1 cellular context compared by ENCODE assay signal in genomic region chr20:58219342-58219700, GRCh38.
TF ChIP-seq lines count a peak whose summit lies in the region.

No MANE protein-coding gene starts in this region.

TF ChIP-seq in GM23338, 12 proteins besides CTCF, POLR2A, EP300 and RAD21 (continued from another document):
- TF ChIP-seq ZNF462 (CRISPR knock-in tag; IDR thresholded peaks at IDR 0.05), result no peak
- TF ChIP-seq, protein P1, sequence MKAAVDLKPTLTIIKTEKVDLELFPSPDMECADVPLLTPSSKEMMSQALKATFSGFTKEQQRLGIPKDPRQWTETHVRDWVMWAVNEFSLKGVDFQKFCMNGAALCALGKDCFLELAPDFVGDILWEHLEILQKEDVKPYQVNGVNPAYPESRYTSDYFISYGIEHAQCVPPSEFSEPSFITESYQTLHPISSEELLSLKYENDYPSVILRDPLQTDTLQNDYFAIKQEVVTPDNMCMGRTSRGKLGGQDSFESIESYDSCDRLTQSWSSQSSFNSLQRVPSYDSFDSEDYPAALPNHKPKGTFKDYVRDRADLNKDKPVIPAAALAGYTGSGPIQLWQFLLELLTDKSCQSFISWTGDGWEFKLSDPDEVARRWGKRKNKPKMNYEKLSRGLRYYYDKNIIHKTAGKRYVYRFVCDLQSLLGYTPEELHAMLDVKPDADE (IDR thresholded peaks at IDR 0.05), result no peak
- TF ChIP-seq EZH2 (IDR thresholded peaks at IDR 0.05; ENCODE audit: low read depth, unreplicated experiment), result no peak
- no peak for TF ChIP-seq STAT1 (IDR thresholded peaks at IDR 0.05; ENCODE audit: unreplicated experiment)
- no peak for TF ChIP-seq JUNB (IDR thresholded peaks at IDR 0.05; ENCODE audit: unreplicated experiment)
- TF ChIP-seq NANOG (IDR thresholded peaks at IDR 0.05; ENCODE audit: borderline replicate concordance), result no peak
